ENCODE assay signal across 1 cellular context in genomic region chrX:113986427-113986826, GRCh38.
TF ChIP-seq lines count a peak whose summit lies in the region.

No MANE protein-coding gene starts in this region.

TF ChIP-seq in GM23338, 12 proteins besides CTCF, POLR2A, EP300 and RAD21 (continued from another document):
- TF ChIP-seq, protein P1, sequence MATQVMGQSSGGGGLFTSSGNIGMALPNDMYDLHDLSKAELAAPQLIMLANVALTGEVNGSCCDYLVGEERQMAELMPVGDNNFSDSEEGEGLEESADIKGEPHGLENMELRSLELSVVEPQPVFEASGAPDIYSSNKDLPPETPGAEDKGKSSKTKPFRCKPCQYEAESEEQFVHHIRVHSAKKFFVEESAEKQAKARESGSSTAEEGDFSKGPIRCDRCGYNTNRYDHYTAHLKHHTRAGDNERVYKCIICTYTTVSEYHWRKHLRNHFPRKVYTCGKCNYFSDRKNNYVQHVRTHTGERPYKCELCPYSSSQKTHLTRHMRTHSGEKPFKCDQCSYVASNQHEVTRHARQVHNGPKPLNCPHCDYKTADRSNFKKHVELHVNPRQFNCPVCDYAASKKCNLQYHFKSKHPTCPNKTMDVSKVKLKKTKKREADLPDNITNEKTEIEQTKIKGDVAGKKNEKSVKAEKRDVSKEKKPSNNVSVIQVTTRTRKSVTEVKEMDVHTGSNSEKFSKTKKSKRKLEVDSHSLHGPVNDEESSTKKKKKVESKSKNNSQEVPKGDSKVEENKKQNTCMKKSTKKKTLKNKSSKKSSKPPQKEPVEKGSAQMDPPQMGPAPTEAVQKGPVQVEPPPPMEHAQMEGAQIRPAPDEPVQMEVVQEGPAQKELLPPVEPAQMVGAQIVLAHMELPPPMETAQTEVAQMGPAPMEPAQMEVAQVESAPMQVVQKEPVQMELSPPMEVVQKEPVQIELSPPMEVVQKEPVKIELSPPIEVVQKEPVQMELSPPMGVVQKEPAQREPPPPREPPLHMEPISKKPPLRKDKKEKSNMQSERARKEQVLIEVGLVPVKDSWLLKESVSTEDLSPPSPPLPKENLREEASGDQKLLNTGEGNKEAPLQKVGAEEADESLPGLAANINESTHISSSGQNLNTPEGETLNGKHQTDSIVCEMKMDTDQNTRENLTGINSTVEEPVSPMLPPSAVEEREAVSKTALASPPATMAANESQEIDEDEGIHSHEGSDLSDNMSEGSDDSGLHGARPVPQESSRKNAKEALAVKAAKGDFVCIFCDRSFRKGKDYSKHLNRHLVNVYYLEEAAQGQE (IDR thresholded peaks at IDR 0.05; ENCODE audit: unreplicated experiment): no peak
- TF ChIP-seq, protein P2, sequence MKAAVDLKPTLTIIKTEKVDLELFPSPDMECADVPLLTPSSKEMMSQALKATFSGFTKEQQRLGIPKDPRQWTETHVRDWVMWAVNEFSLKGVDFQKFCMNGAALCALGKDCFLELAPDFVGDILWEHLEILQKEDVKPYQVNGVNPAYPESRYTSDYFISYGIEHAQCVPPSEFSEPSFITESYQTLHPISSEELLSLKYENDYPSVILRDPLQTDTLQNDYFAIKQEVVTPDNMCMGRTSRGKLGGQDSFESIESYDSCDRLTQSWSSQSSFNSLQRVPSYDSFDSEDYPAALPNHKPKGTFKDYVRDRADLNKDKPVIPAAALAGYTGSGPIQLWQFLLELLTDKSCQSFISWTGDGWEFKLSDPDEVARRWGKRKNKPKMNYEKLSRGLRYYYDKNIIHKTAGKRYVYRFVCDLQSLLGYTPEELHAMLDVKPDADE (IDR thresholded peaks at IDR 0.05): no peak
- TF ChIP-seq JUNB (IDR thresholded peaks at IDR 0.05; ENCODE audit: unreplicated experiment) (no peak), EZH2phosphoT487 (IDR thresholded peaks at IDR 0.05; ENCODE audit: unreplicated experiment) (no peak), CREB1 (CRISPR knock-in tag; IDR thresholded peaks at IDR 0.05; ENCODE audit: low read depth) (no peak)
